In genomic region chr19:30267332-30267731, GRCh38 we compare ENCODE assay signal across 24 cellular contexts.
DNase-seq lines count a peak whose midpoint lies in the region; ATAC-seq, FAIRE-seq and TF ChIP-seq lines count a peak whose summit lies in the region.
"Had no signal": no experiment of that assay in that cellular context is flagged by ENCODE, and none has a peak within 500 bp of the region (broad histone marks: within the 10 kb centered on the region; RNA-seq: fewer than 3 reads in every experiment).

No MANE protein-coding gene starts in this region.

- no peak overlapping the region for H3K4me2 ChIP-seq in A549
- H3K4me2 ChIP-seq: BLaER1 treated with 17β-estradiol and CSF1 and Interleukin-3, amounts not matched to agents 10 nM and 100 nM had no signal

- H3K9me3 Mint-ChIP-seq in nephron progenitor cell = peaks cover 6% of the 10 kb centered on the region

- peak overlapping the region; percentile 57 for H3K27ac Mint-ChIP-seq in nephron progenitor cell
- H3K27ac Mint-ChIP-seq: B cell; CD4-positive, alpha-beta T cell; CD8-positive, alpha-beta T cell had no signal

- POLR2A ChIA-PET in A549 (lab: Yijun Ruan, JAX) = no interaction called here
- POLR2A ChIA-PET in HEK293 (lab: Yijun Ruan, JAX) = interaction anchor here (0.7 kb wide), 1 partner anchor 661 kb away, joined by 4 read pairs; the partner anchor contains the start of gene POP4

- no peak for TF ChIP-seq CTCF in A549 (IDR thresholded peaks at IDR 0.05)
- TF ChIP-seq CTCF in HEK293 (tag by site-specific recombination; IDR thresholded peaks at IDR 0.05) = no peak
- TF ChIP-seq CTCF in nephron progenitor cell (IDR thresholded peaks at IDR 0.05) = no peak
- no peak for TF ChIP-seq CTCF in thyroid gland (IDR thresholded peaks at IDR 0.05)
- no peak for TF ChIP-seq CTCF in lower lobe of right lung (IDR thresholded peaks at IDR 0.05)

- no peak overlapping the region for H3K4me3 ChIP-seq in A549
- no peak overlapping the region for H3K4me3 ChIP-seq in HEK293 (ENCODE audit: low read depth, low read length)
- no peak overlapping the region for H3K4me3 ChIP-seq in thyroid gland (replicated peaks in 1 of 3)
- no peak overlapping the region for H3K4me3 ChIP-seq in lower lobe of right lung
- H3K4me3 ChIP-seq: BLaER1 treated with 17β-estradiol and CSF1 and Interleukin-3, amounts not matched to agents 10 nM and 100 nM had no signal

- H3K36me3 ChIP-seq in HEK293 (ENCODE audit: control insufficient read depth in 2 of 2, insufficient read depth in 1 of 2, low read length in 2 of 2) (no peaks in the 10 kb centered on the region), thyroid gland (no peaks in the 10 kb centered on the region), lower lobe of right lung (no peaks in the 10 kb centered on the region)
- H3K36me3 ChIP-seq: BLaER1 treated with 17β-estradiol and CSF1 and Interleukin-3, amounts not matched to agents 10 nM and 100 nM had no signal

- CTCF ChIA-PET in A549 (lab: Yijun Ruan, JAX) (no interaction called here), HEK293 (lab: Yijun Ruan, JAX) (no interaction called here)

- peaks cover 48% of the 10 kb centered on the region for H3K4me1 Mint-ChIP-seq in nephron progenitor cell
- H3K4me1 Mint-ChIP-seq: B cell had no signal

- H3K27me3 ChIP-seq in thyroid gland (no peaks in the 10 kb centered on the region), lower lobe of right lung (ENCODE audit: low read depth) (peaks cover 18% of the 10 kb centered on the region)
- H3K27me3 ChIP-seq: BLaER1 treated with 17β-estradiol and CSF1 and Interleukin-3, amounts not matched to agents 10 nM and 100 nM had no signal

- FAIRE-seq in A549 (lab: Jason Lieb, UNC) (peak; percentile 51), frontal cortex (lab: Jason Lieb, UNC) (no peak)
- FAIRE-seq: A204.1, D721Med, G401.6, GM12891, GM19239 had no signal

- ATAC-seq in A549 = no peak
- ATAC-seq in lower lobe of right lung = no peak
- ATAC-seq: CD8-positive, alpha-beta T cell had no signal

- no peaks in the 10 kb centered on the region for H3K4me1 ChIP-seq in A549
- H3K4me1 ChIP-seq in HEK293 (ENCODE audit: control insufficient read depth, insufficient read depth, low read length) = peaks cover 12% of the 10 kb centered on the region
- peaks cover 23 to 31% of the 10 kb centered on the region in 2 donors for H3K4me1 ChIP-seq in thyroid gland
- H3K4me1 ChIP-seq in lower lobe of right lung = no peaks in the 10 kb centered on the region
- H3K4me1 ChIP-seq: BLaER1 treated with 17β-estradiol and CSF1 and Interleukin-3, amounts not matched to agents 10 nM and 100 nM; Caco-2 had no signal

- DNase-seq in A549 (ENCODE audit: low read depth in 1 of 2, low spot score in 1 of 2) = no peak
- DNase-seq in nephron progenitor cell = no peak
- DNase-seq in thyroid gland = peak; percentile 49 to 64
- DNase-seq in frontal cortex (ENCODE audit: low spot score in 2 of 2) = no peak
- no peak for DNase-seq in occipital lobe (lab: John Stamatoyannopoulos, UW)
- no peak for DNase-seq in lower lobe of right lung
- DNase-seq in effector CD8-positive, alpha-beta T cell (lab: John Stamatoyannopoulos, UW) = no peak
- DNase-seq: 8988T; AML-193; Caco-2; Calu3; CD4-positive, alpha-beta T cell; CD8-positive, alpha-beta T cell; DMS79 treated with DMSO at 0.1 percent for 48 hours; GF-D8 had no signal

- H3K27ac ChIP-seq in A549 (no peak overlapping the region), HEK293 (ENCODE audit: extremely low read depth, low read depth, low read length) (no peak overlapping the region), thyroid gland (peak overlapping the region; percentile 55 to 77 (median 70)), lower lobe of right lung (no peak overlapping the region)
- H3K27ac ChIP-seq: BLaER1 treated with 17β-estradiol and CSF1 and Interleukin-3, amounts not matched to agents 10 nM and 100 nM; C4-2B had no signal

- TF ChIP-seq POLR2A in A549 (IDR thresholded peaks at IDR 0.05; ENCODE audit: low read length) (no peak), thyroid gland (IDR thresholded peaks at IDR 0.05) (no peak)

- no peaks in the 10 kb centered on the region for H3K36me3 Mint-ChIP-seq in nephron progenitor cell (ENCODE audit: low read depth)
- H3K36me3 Mint-ChIP-seq: CD8-positive, alpha-beta T cell had no signal

- no peak for TF ChIP-seq RAD21 in A549 (conservative IDR thresholded peaks at IDR 0.05 in 1 of 2, IDR thresholded peaks at IDR 0.05 in 1 of 2)

- H3K27me3 Mint-ChIP-seq in nephron progenitor cell (ENCODE audit: low read depth, poor library complexity) = peaks cover 12% of the 10 kb centered on the region

- intact Hi-C loops in thyroid gland (cut with DNase I) (no loop called here), lower lobe of right lung (cut with DNase I) (no loop called here)

- no peak overlapping the region for H3K4me3 Mint-ChIP-seq in nephron progenitor cell
- H3K4me3 Mint-ChIP-seq: B cell; CD4-positive, alpha-beta T cell; CD8-positive, alpha-beta T cell had no signal

- 2% methylated on average over 3 of the region's 3 CpGs for WGBS in A549 (ENCODE audit: missing lambda C conversion rate)
- WGBS in thyroid gland, 2 donors = 30 to 41% methylated on average over 3 of the region's 3 CpGs

- no peak for TF ChIP-seq EP300 in A549 (IDR thresholded peaks at IDR 0.05)

- H3K9me3 ChIP-seq in A549 = peaks cover 8% of the 10 kb centered on the region; the same call in 2 of the 3 replicates
- peaks cover 1% of the 10 kb centered on the region for H3K9me3 ChIP-seq in HEK293 (ENCODE audit: control insufficient read depth, insufficient read depth, low read depth, low read length)
- H3K9me3 ChIP-seq in thyroid gland = no peaks in the 10 kb centered on the region
- no peaks in the 10 kb centered on the region for H3K9me3 ChIP-seq in lower lobe of right lung
- H3K9me3 ChIP-seq: Caco-2 had no signal

TF ChIP-seq in A549, 52 proteins besides CTCF, POLR2A, EP300 and RAD21:
- TF ChIP-seq MAX (IDR thresholded peaks at IDR 0.05) (no peak), ZNF302 (CRISPR knock-in tag; IDR thresholded peaks at IDR 0.05) (no peak)

TF ChIP-seq in HEK293, 187 proteins besides CTCF, POLR2A, EP300 and RAD21:
- TF ChIP-seq ZNF768 (tag by site-specific recombination; IDR thresholded peaks at IDR 0.05) = no peak
- TF ChIP-seq ZNF776 (tag by site-specific recombination; IDR thresholded peaks at IDR 0.05; ENCODE audit: borderline replicate concordance) = no peak
- TF ChIP-seq ZNF211 (tag by site-specific recombination; IDR thresholded peaks at IDR 0.05; ENCODE audit: low read depth) = no peak
- peak; percentile 26; the same call in 1 of the 2 replicates for TF ChIP-seq KLF1 (tag by site-specific recombination; IDR thresholded peaks at IDR 0.05)
- TF ChIP-seq, protein P1, sequence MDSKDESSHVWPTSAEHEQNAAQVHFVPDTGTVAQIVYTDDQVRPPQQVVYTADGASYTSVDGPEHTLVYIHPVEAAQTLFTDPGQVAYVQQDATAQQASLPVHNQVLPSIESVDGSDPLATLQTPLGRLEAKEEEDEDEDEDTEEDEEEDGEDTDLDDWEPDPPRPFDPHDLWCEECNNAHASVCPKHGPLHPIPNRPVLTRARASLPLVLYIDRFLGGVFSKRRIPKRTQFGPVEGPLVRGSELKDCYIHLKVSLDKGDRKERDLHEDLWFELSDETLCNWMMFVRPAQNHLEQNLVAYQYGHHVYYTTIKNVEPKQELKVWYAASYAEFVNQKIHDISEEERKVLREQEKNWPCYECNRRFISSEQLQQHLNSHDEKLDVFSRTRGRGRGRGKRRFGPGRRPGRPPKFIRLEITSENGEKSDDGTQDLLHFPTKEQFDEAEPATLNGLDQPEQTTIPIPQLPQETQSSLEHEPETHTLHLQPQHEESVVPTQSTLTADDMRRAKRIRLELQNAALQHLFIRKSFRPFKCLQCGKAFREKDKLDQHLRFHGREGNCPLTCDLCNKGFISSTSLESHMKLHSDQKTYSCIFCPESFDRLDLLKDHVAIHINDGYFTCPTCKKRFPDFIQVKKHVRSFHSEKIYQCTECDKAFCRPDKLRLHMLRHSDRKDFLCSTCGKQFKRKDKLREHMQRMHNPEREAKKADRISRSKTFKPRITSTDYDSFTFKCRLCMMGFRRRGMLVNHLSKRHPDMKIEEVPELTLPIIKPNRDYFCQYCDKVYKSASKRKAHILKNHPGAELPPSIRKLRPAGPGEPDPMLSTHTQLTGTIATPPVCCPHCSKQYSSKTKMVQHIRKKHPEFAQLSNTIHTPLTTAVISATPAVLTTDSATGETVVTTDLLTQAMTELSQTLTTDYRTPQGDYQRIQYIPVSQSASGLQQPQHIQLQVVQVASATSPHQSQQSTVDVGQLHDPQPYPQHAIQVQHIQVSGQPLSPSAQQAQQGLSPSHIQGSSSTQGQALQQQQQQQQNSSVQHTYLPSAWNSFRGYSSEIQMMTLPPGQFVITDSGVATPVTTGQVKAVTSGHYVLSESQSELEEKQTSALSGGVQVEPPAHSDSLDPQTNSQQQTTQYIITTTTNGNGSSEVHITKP (tag by site-specific recombination; IDR thresholded peaks at IDR 0.05) = peak; percentile 92
- no peak for TF ChIP-seq ZNF596 (tag by site-specific recombination; IDR thresholded peaks at IDR 0.05)
- no peak for TF ChIP-seq ZNF169 (tag by site-specific recombination; IDR thresholded peaks at IDR 0.05)
- no peak for TF ChIP-seq ZNF23 (tag by site-specific recombination; IDR thresholded peaks at IDR 0.05; ENCODE audit: borderline replicate concordance)
- TF ChIP-seq ZNF561 (tag by site-specific recombination; IDR thresholded peaks at IDR 0.05; ENCODE audit: borderline replicate concordance) = no peak
- TF ChIP-seq ZBTB21 (tag by site-specific recombination; IDR thresholded peaks at IDR 0.05) = no peak
- no peak for TF ChIP-seq KLF7 (tag by site-specific recombination; IDR thresholded peaks at IDR 0.05; ENCODE audit: borderline replicate concordance)
- no peak for TF ChIP-seq ZNF133 (tag by site-specific recombination; IDR thresholded peaks at IDR 0.05)
- TF ChIP-seq ZNF362 (tag by site-specific recombination; IDR thresholded peaks at IDR 0.05) = no peak
- no peak for TF ChIP-seq ZNF174 (tag by site-specific recombination; IDR thresholded peaks at IDR 0.05)
- TF ChIP-seq ZBTB48 (tag by site-specific recombination; IDR thresholded peaks at IDR 0.05) = no peak

Comparison
In these comparisons a context has a peak if more than half of its experiments do, and no peak if none do; other contexts are left out.
1. DNase-seq: peak in thyroid gland (2 of 2); none in A549 (0 of 2), nephron progenitor cell (single experiment), frontal cortex (0 of 2), occipital lobe (single experiment), lower lobe of right lung (single experiment) and effector CD8-positive, alpha-beta T cell (single experiment).
2. H3K27ac ChIP-seq: peak in thyroid gland (3 of 3); none in A549 (0 of 2), HEK293 (single experiment) and lower lobe of right lung (single experiment).